In genomic region chr15:98232761-98233160, GRCh38 we compare ENCODE assay signal across 22 cellular contexts.
"Had no signal": no experiment of that assay in that cellular context is flagged by ENCODE, and none has a peak within 500 bp of the region (broad histone marks: within the 10 kb centered on the region; RNA-seq: fewer than 3 reads in every experiment).

No MANE protein-coding gene starts in this region.

- ATAC-seq: activated T-cell treated with anti-CD3 and anti-CD28 coated beads, Interleukin-2, amount 50 U/mL, for 4 hours; PC-3 had no signal

- DNase-seq: activated CD4-positive, alpha-beta memory T cell treated with anti-CD3 and anti-CD28 coated beads for 36 hours; activated CD4-positive, alpha-beta T cell treated with anti-CD3 and anti-CD28 coated beads, Interleukin-2, amount 10 ng/mL, durations not matched to agents 7 days and 5 days; activated CD4-positive, CD25-positive, alpha-beta regulatory T cell; activated CD8-positive, alpha-beta memory T cell treated with anti-CD3 and anti-CD28 coated beads for 24 hours; activated effector memory CD4-positive, alpha-beta T cell treated with anti-CD3 and anti-CD28 coated beads, Interleukin-2, amount 50 U/mL, for 16 hours; activated naive CD4-positive, alpha-beta T cell treated with anti-CD3 and anti-CD28 coated beads, Interleukin-2, amount 10 ng/mL, durations not matched to agents 7 days and 5 days; activated naive CD8-positive, alpha-beta T cell treated with anti-CD3 and anti-CD28 coated beads for 36 hours; activated T-cell treated with anti-CD3 and anti-CD28 coated beads, Interleukin-2, amount 50 U/mL, for 4 hours; brain microvascular endothelial cell; IMR-90; Kasumi-1; KBM-7; NCI-H1048; NCI-H1930; NCI-H345; NCI-H510A; NCI-H526 treated with DMSO at 0.1 percent for 48 hours; PC-3; SK-N-SH; T-helper 1 cell had no signal

- H3K27me3 ChIP-seq: brain microvascular endothelial cell, SJCRH30 had no signal

- H3K4me1 ChIP-seq: SJCRH30 had no signal

- H3K4me3 ChIP-seq: SJCRH30 had no signal

- H3K27ac ChIP-seq: brain microvascular endothelial cell, SJCRH30, VCaP had no signal

- H3K36me3 ChIP-seq: brain microvascular endothelial cell, SJCRH30 had no signal

- H3K9me3 ChIP-seq: SJCRH30, SK-N-SH had no signal
